Comparison of ENCODE assay signal across 12 cellular contexts in the genomic region with DNA sequence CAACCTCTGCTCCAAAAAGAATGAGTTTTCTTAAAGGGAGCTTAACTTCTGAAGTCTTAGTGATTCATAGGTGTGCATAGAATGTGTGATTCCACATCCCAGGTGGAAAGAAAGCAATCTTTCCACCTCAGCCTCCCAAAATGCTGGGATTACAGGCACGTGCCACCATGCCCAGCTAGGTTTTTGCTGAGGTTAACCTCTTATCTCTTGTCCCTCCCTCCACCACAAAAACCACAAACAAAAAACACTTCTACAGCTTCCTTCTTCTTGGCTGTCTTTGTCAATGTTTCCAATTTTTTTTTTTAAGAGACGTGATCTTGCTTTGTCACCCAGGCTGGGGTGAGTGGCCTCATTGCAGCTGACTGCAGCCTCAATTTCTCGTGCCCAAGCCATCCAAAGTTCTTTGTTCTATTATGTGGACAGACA. TPM values are rescaled to one million over a fixed set of nuclear protein-coding genes. Genes with fewer than 3 reads are reported as not detected.
DNase-seq lines count a peak whose midpoint lies in the region; ATAC-seq lines count a peak whose summit lies in the region.
"Had no signal": no experiment of that assay in that cellular context is flagged by ENCODE, and none has a peak within 500 bp of the region (broad histone marks: within the 10 kb centered on the region; RNA-seq: fewer than 3 reads in every experiment).

No MANE protein-coding gene starts in this region.

- no peaks in the 10 kb centered on the region for H3K79me2 ChIP-seq in Karpas-422 (ENCODE audit: low read length)

- no peak overlapping the region for H3K4me3 ChIP-seq in Karpas-422 (ENCODE audit: low read length)
- H3K4me3 ChIP-seq: vagina had no signal

- H2AFZ ChIP-seq in Karpas-422 (ENCODE audit: low read length) = no peak overlapping the region

- H3K9me3 ChIP-seq in Karpas-422 (ENCODE audit: low read length) = no peaks in the 10 kb centered on the region
- H3K9me3 ChIP-seq: vagina had no signal

- peaks cover 4% of the 10 kb centered on the region; the same call in 1 of the 2 replicates for H3K36me3 ChIP-seq in Karpas-422 (ENCODE audit: insufficient read depth, low read length)

- H4K20me1 ChIP-seq in Karpas-422 (ENCODE audit: insufficient read depth, low read depth, low read length) = no peaks in the 10 kb centered on the region

- H3K27me3 ChIP-seq in Karpas-422 (ENCODE audit: low read length) = no peaks in the 10 kb centered on the region
- H3K27me3 ChIP-seq: vagina had no signal

- H3K4me2 ChIP-seq in Karpas-422 (ENCODE audit: low read depth, low read length, poor library complexity, severe bottlenecking) = no peak overlapping the region

- H3K9me2 ChIP-seq in Karpas-422 (replicated peaks; ENCODE audit: insufficient read depth, low read length) = no peaks in the 10 kb centered on the region

- no peak overlapping the region for H3K9ac ChIP-seq in Karpas-422 (ENCODE audit: low read length)

- peaks cover 7% of the 10 kb centered on the region for H3K4me1 ChIP-seq in Karpas-422 (ENCODE audit: low read length)
- H3K4me1 ChIP-seq: vagina had no signal

- H3K27ac ChIP-seq in Karpas-422 (ENCODE audit: low read length) = no peak overlapping the region
- H3K27ac ChIP-seq: vagina had no signal

- DNase-seq in DMS79 treated with DMSO at 0.1 percent for 48 hours (lab: John Stamatoyannopoulos, UW) (peak; percentile 29), MV-4-11 (lab: John Stamatoyannopoulos, UW) (peak; percentile 94), iris pigment epithelial cell (ENCODE audit: low read depth) (peak; percentile 20), Karpas-422 (no peak)
- peak; percentile 8 for DNase-seq in activated CD4-positive, alpha-beta T cell treated with anti-CD3 and anti-CD28 coated beads, Interleukin-2, amount 50 U/mL, for 1 hour
- DNase-seq: foreskin melanocyte; NCI-H2171; stimulated activated CD4-positive, alpha-beta T cell treated with anti-CD3 and anti-CD28 coated beads, Interleukin-2, amount 100 ng/mL, for 48 hours had no signal

- ATAC-seq in HG02759 (IDR thresholded peaks at IDR 0.05; ENCODE audit: unreplicated experiment) (no peak), GM18498 (IDR thresholded peaks at IDR 0.05; ENCODE audit: unreplicated experiment) (no peak), HG02884 (IDR thresholded peaks at IDR 0.05; ENCODE audit: unreplicated experiment) (no peak)

RNA-seq across cellular contexts. Expression of a gene that starts 8.1 kb away (rescaled TPM):
- 39.1 and 82.3 TPM in 2 replicates for total RNA-seq in Karpas-422 (2014; rRNA removed; shearing (Covaris generic); ENCODE audit: low replicate concordance)
